ENCODE assay signal across 8 cellular contexts in genomic region chr7:73606801-73607691, GRCh38. TPM values are rescaled to one million over a fixed set of nuclear protein-coding genes. Genes with fewer than 3 reads are reported as not detected.
A peak's percentile ranks its signal among the peaks of the same experiment; 100 is the strongest.
DNase-seq lines count a peak whose midpoint lies in the region; ATAC-seq and TF ChIP-seq lines count a peak whose summit lies in the region.

No MANE protein-coding gene starts in this region.

- TF ChIP-seq CTCF in AG10803 (conservative IDR thresholded peaks at IDR 0.05; ENCODE audit: low read length) (peak; percentile 87), GM23338 (conservative IDR thresholded peaks at IDR 0.05; ENCODE audit: low read depth in 2 of 2) (peak; percentile 97 to 99), PC-3 (conservative IDR thresholded peaks at IDR 0.05; ENCODE audit: low read depth, low read length) (peak; percentile 94), uterus (IDR thresholded peaks at IDR 0.05) (peak; percentile 86 to 94 (median 92))

- H2AFZ ChIP-seq in GM23338: peak overlapping the region; percentile 63; the same call in 1 of the 2 replicates
- no peak overlapping the region for H2AFZ ChIP-seq in PC-3 (ENCODE audit: low read length)
- H2AFZ ChIP-seq in trophoblast cell (ENCODE audit: insufficient read depth, low read length, poor library complexity): no peak overlapping the region

- H3K27ac ChIP-seq in GM23338 (ENCODE audit: low read depth) (no peak overlapping the region), PC-3 (ENCODE audit: low read length) (no peak overlapping the region), trophoblast cell (ENCODE audit: low read depth, low read length) (no peak overlapping the region), uterus (no peak overlapping the region)

- no peak overlapping the region for H3K18ac ChIP-seq in trophoblast cell (ENCODE audit: low read length)

- CTCF ChIA-PET in PC-3 (lab: Charles Lee): interaction anchor here (0.5 to 1.9 kb wide), 8 partner anchors 10 to 346 kb away, joined by 3 to 13 read pairs (median 4); no protein-coding TSS in a partner anchor

- intact Hi-C loops in PC-3 (cut with micrococcal nuclease): loop anchor here (1.0 to 2.0 kb wide), 2 partner anchors 60 to 118 kb away; partner anchors contain the start of gene VPS37D
- intact Hi-C loops in uterus (cut with DNase I; ENCODE audit: low total_unique reads): loop anchor here (2.0 kb wide), 1 partner anchor 120 kb away; no protein-coding TSS in a partner anchor

- H4K8ac ChIP-seq in trophoblast cell (ENCODE audit: low read depth, low read length): no peak overlapping the region

- BruUV-seq in PC-3 (replicated peaks; lab: Mats Ljungman, UMichigan): no TSS peak

- H4K12ac ChIP-seq in trophoblast cell (ENCODE audit: low read depth, low read length): no peak overlapping the region

- H3K4me3 Mint-ChIP-seq in GM23338: peak overlapping the region; percentile 69

- no peak overlapping the region for H4K91ac ChIP-seq in trophoblast cell (ENCODE audit: low read depth, low read length)

- H3K4ac ChIP-seq in trophoblast cell (ENCODE audit: low read depth, low read length): no peak overlapping the region

- H2BK12ac ChIP-seq in trophoblast cell (ENCODE audit: low read length): no peak overlapping the region

- ATAC-seq in GM23338 (peak; percentile 91), PC-3 (peak; percentile 80)

- H3K9ac ChIP-seq in PC-3 (ENCODE audit: low read length) (no peak overlapping the region), trophoblast cell (ENCODE audit: low read length) (no peak overlapping the region)

- H3K9me2 ChIP-seq in GM23338 (ENCODE audit: insufficient read depth) (no peaks in the 10 kb centered on the region), PC-3 (replicated peaks; ENCODE audit: low read length) (no peaks in the 10 kb centered on the region)

- no peak overlapping the region for H3K23ac ChIP-seq in trophoblast cell (ENCODE audit: low read length)

- peaks cover 2% of the 10 kb centered on the region for H3K79me1 ChIP-seq in trophoblast cell (ENCODE audit: low read length)

- H3F3A ChIP-seq in GM23338 (replicated peaks; ENCODE audit: low read depth) (no peaks in the 10 kb centered on the region), PC-3 (ENCODE audit: low read length, unreplicated experiment) (no peaks in the 10 kb centered on the region)

- POLR2A ChIA-PET in PC-3 (lab: Charles Lee; ENCODE audit: unreplicated experiment): interaction anchor here (0.5 kb wide), 2 partner anchors 82 to 122 kb away, joined by 3 to 14 read pairs; no protein-coding TSS in a partner anchor

- H2BK5ac ChIP-seq in trophoblast cell (ENCODE audit: low read depth, low read length, poor library complexity): no peak overlapping the region

- H3K27me3 Mint-ChIP-seq in GM23338 (ENCODE audit: insufficient read depth, low read depth, poor library complexity): peaks cover 14% of the 10 kb centered on the region

- H3K4me3 ChIP-seq in AG10803 (ENCODE audit: low read length): peak overlapping the region; percentile 28; the same call in 1 of the 2 replicates
- peak overlapping the region; percentile 58 for H3K4me3 ChIP-seq in GM23338
- H3K4me3 ChIP-seq in PC-3 (ENCODE audit: low read length): no peak overlapping the region
- H3K4me3 ChIP-seq in trophoblast cell (ENCODE audit: low read depth, low read length): no peak overlapping the region
- H3K4me3 ChIP-seq in uterus: no peak overlapping the region

- H3K79me2 ChIP-seq in GM23338 (replicated peaks; ENCODE audit: insufficient read depth) (no peaks in the 10 kb centered on the region), PC-3 (ENCODE audit: low read length) (no peaks in the 10 kb centered on the region), trophoblast cell (ENCODE audit: control insufficient read depth, insufficient read depth, low read length, poor library complexity) (no peaks in the 10 kb centered on the region)

- H3K27ac Mint-ChIP-seq in GM23338: no peak overlapping the region

- DNase-seq in AG10803 (ENCODE audit: low read depth): no peak
- DNase-seq in GM23338 (ENCODE audit: low spot score): peak; percentile 96
- DNase-seq in PC-3: peak; percentile 55
- DNase-seq in activated T-helper 1 cell treated with anti-CD3 and anti-CD28 coated beads, Interleukin-2, amount 50 U/mL, for 16 hours (ENCODE audit: low read depth in 1 of 2, low spot score in 1 of 2): peak; percentile 54 to 56
- peak; percentile 86 for DNase-seq in germinal center (ENCODE audit: low spot score)
- DNase-seq in trophoblast cell: peak in 1 of 2 donors; percentile 59
- peak; percentile 35 to 46 for DNase-seq in uterus
- DNase-seq in dedifferentiated amniotic fluid mesenchymal stem cell (ENCODE audit: extremely low spot score): no peak

- H2AK5ac ChIP-seq in trophoblast cell (ENCODE audit: low read length): no peak overlapping the region

- no peaks in the 10 kb centered on the region for H3K36me3 Mint-ChIP-seq in GM23338 (ENCODE audit: low read depth)

- TF ChIP-seq POLR2A in uterus (IDR thresholded peaks at IDR 0.05): no peak

- H4K20me1 ChIP-seq in GM23338 (replicated peaks; ENCODE audit: insufficient read depth) (no peaks in the 10 kb centered on the region), PC-3 (ENCODE audit: low read length) (no peaks in the 10 kb centered on the region)

- H3K9me3 ChIP-seq in PC-3 (ENCODE audit: low read length) (no peaks in the 10 kb centered on the region), trophoblast cell (ENCODE audit: insufficient read depth, low read depth, low read length) (no peaks in the 10 kb centered on the region), uterus (no peaks in the 10 kb centered on the region)

- peak overlapping the region; percentile 2 for H2BK120ac ChIP-seq in trophoblast cell (ENCODE audit: insufficient read depth, low read length, poor library complexity)

- H3K27me3 ChIP-seq in GM23338 (ENCODE audit: insufficient read depth) (no peaks in the 10 kb centered on the region), PC-3 (ENCODE audit: low read length) (no peaks in the 10 kb centered on the region), trophoblast cell (ENCODE audit: insufficient read depth, low read length) (no peaks in the 10 kb centered on the region), uterus (peaks cover 0 to 4% of the 10 kb centered on the region in 2 donors)

- H3K4me1 Mint-ChIP-seq in GM23338: peaks cover 2% of the 10 kb centered on the region; the same call in 1 of the 3 replicates

- no peaks in the 10 kb centered on the region for H3K36me3 ChIP-seq in GM23338 (ENCODE audit: insufficient read depth)
- no peaks in the 10 kb centered on the region for H3K36me3 ChIP-seq in PC-3 (ENCODE audit: low read depth, low read length)
- no peaks in the 10 kb centered on the region for H3K36me3 ChIP-seq in trophoblast cell (ENCODE audit: control insufficient read depth in 1 of 2, insufficient read depth in 2 of 2, low read length in 2 of 2)
- H3K36me3 ChIP-seq in uterus: no peaks in the 10 kb centered on the region

- no peak overlapping the region for H3K14ac ChIP-seq in trophoblast cell (ENCODE audit: low read length)

- no CpG with 5 or more reads among the region's 36 CpGs for WGBS in trophoblast cell (ENCODE audit: extremely low coverage, insufficient coverage, insufficient read length)

- H3K4me1 ChIP-seq in GM23338 (ENCODE audit: insufficient read depth) (no peaks in the 10 kb centered on the region), PC-3 (ENCODE audit: insufficient read depth, low read length) (no peaks in the 10 kb centered on the region), trophoblast cell (ENCODE audit: control insufficient read depth in 1 of 2, insufficient read depth in 2 of 2, low read length in 2 of 2) (no peaks in the 10 kb centered on the region), uterus (no peaks in the 10 kb centered on the region)

- no peaks in the 10 kb centered on the region; the same call in 2 of the 3 replicates for H3K9me3 Mint-ChIP-seq in GM23338

- H3K4me2 ChIP-seq in GM23338 (peak overlapping the region; percentile 82), PC-3 (ENCODE audit: low read length) (peak overlapping the region; percentile 13; the same call in 1 of the 2 replicates), trophoblast cell (ENCODE audit: low read length) (peak overlapping the region; percentile 43)

RNA-seq across cellular contexts. Expression of gene MLXIPL, which starts 17.3 kb away (rescaled TPM):
- 8.6 and 25.7 TPM in 2 replicates for total RNA-seq in GM23338 (2014; rRNA removed; shearing (Covaris generic))
- polyA plus RNA-seq in GM23338 (2016; fragmentation: Nextera tagmentation; extraction: Ambion mirVana): 13.1 and 13.7 TPM in 2 replicates
- 4.7 and 6.9 TPM in 2 replicates for total RNA-seq in PC-3 (2014; rRNA removed)
- polyA plus RNA-seq in trophoblast cell (2013): 0.19 and 0.26 TPM in 2 replicates
- total RNA-seq in uterus: 1 to 10 TPM in 2 of 4 donors, not detected in 2; 1.7 to 1.9 TPM

RNA-seq across cellular contexts. Expression of gene TBL2, which starts 28.7 kb away (rescaled TPM):
- total RNA-seq in GM23338 (2014; rRNA removed; shearing (Covaris generic)): 21.7 and 27.8 TPM in 2 replicates
- polyA plus RNA-seq in GM23338 (2016; fragmentation: Nextera tagmentation; extraction: Ambion mirVana): 6.9 TPM in 2 replicates
- total RNA-seq in PC-3 (2014; rRNA removed) (62.8 and 73.0 TPM in 2 replicates), uterus (100 to 1,000 TPM in 1 of 4 donors, 10 to 100 TPM in 3; 21.5 to 106 (median 50.9) TPM)
- 27.4 and 30.1 TPM in 2 replicates for polyA plus RNA-seq in trophoblast cell (2013)

RNA-seq across cellular contexts. Expression of gene BCL7B, which starts 49.6 kb away (rescaled TPM):
- 12.0 and 17.0 TPM in 2 replicates for total RNA-seq in GM23338 (2014; rRNA removed; shearing (Covaris generic))
- polyA plus RNA-seq in GM23338 (2016; fragmentation: Nextera tagmentation; extraction: Ambion mirVana): 18.2 and 18.4 TPM in 2 replicates
- total RNA-seq in PC-3 (2014; rRNA removed) (41.0 and 46.5 TPM in 2 replicates), uterus (10 to 100 TPM; 13.8 to 63.5 (median 43.7) TPM)
- polyA plus RNA-seq in trophoblast cell (2013): 38.6 and 39.3 TPM in 2 replicates

Comparison
In these comparisons a context has a peak if more than half of its experiments do, and no peak if none do; other contexts are left out.
1. DNase-seq: peak in GM23338 (single experiment), PC-3 (single experiment), activated T-helper 1 cell treated with anti-CD3 and anti-CD28 coated beads, Interleukin-2, amount 50 U/mL, for 16 hours (2 of 2), germinal center (single experiment) and uterus (2 of 2); none in AG10803 (single experiment) and dedifferentiated amniotic fluid mesenchymal stem cell (single experiment).
2. H3K4me3 ChIP-seq: peak in AG10803 (single experiment) and GM23338 (single experiment); none in PC-3 (single experiment), trophoblast cell (single experiment) and uterus (0 of 2).
3. H3K4me2 ChIP-seq: peak in every context shown above with its lines; median percentile 82 in GM23338; 43 in trophoblast cell; 13 in PC-3.
4. Peak in every context shown above with its lines, with median percentiles within 50 percentile points of each other: CTCF ChIP-seq.